ENCODE assay signal across 10 cellular contexts in genomic region chr1:161447757-161448332, GRCh38. TPM values are rescaled to one million over a fixed set of nuclear protein-coding genes. Genes with fewer than 3 reads are reported as not detected.
DNase-seq lines count a peak whose midpoint lies in the region; ATAC-seq and TF ChIP-seq lines count a peak whose summit lies in the region.
"Not testable (repeated sequence)": the region's sequence is repeated elsewhere in the genome, so short reads cannot be mapped to it uniquely, and the experiment has no call there.
"Had no signal": no experiment of that assay in that cellular context is flagged by ENCODE, and none has a peak within 500 bp of the region (broad histone marks: within the 10 kb centered on the region; RNA-seq: fewer than 3 reads in every experiment).

No MANE protein-coding gene starts in this region.

- DNase-seq in GM23338 (ENCODE audit: low spot score); activated CD8-positive, alpha-beta T cell treated with anti-CD3 and anti-CD28 coated beads, Interleukin-2, amount 10 ng/mL, durations not matched to agents 7 days and 5 days; left colon; upper lobe of right lung: not testable (repeated sequence)

- CTCF ChIA-PET in activated CD8-positive, alpha-beta T cell treated with anti-CD3 and anti-CD28 coated beads, Interleukin-2, amount 10 ng/mL, durations not matched to agents 7 days and 5 days (lab: Charles Lee), result not testable (repeated sequence)

- H3K36me3 Mint-ChIP-seq in GM23338 (ENCODE audit: low read depth); activated CD8-positive, alpha-beta T cell treated with anti-CD3 and anti-CD28 coated beads, Interleukin-2, amount 10 ng/mL, durations not matched to agents 7 days and 5 days (ENCODE audit: low read depth): not testable (repeated sequence)

- ATAC-seq in GM18861 (IDR thresholded peaks at IDR 0.05; ENCODE audit: unreplicated experiment) (peak; percentile 27), GM19463 (IDR thresholded peaks at IDR 0.05; ENCODE audit: unreplicated experiment) (peak; percentile 41), GM23338 (peak; percentile 1), HG02981 (IDR thresholded peaks at IDR 0.05; ENCODE audit: unreplicated experiment) (peak; percentile 28), HG03521 (IDR thresholded peaks at IDR 0.05; ENCODE audit: unreplicated experiment) (peak; percentile 30), left colon (peak; percentile 11), upper lobe of right lung (peak; percentile 1)
- ATAC-seq in activated CD8-positive, alpha-beta T cell treated with anti-CD3 and anti-CD28 coated beads, Interleukin-2, amount 10 ng/mL, durations not matched to agents 7 days and 5 days, result peak; percentile 13

- not testable (repeated sequence) for H3K4me1 Mint-ChIP-seq in GM23338; activated CD8-positive, alpha-beta T cell treated with anti-CD3 and anti-CD28 coated beads, Interleukin-2, amount 10 ng/mL, durations not matched to agents 7 days and 5 days (ENCODE audit: low read depth)

- H3K36me3 ChIP-seq in GM23338 (ENCODE audit: insufficient read depth); upper lobe of right lung: not testable (repeated sequence)

- H3K27ac ChIP-seq in GM23338 (ENCODE audit: low read depth); upper lobe of right lung: not testable (repeated sequence)

- not testable (repeated sequence) for H3K4me3 Mint-ChIP-seq in GM23338; activated CD8-positive, alpha-beta T cell treated with anti-CD3 and anti-CD28 coated beads, Interleukin-2, amount 10 ng/mL, durations not matched to agents 7 days and 5 days

- H3K4me1 ChIP-seq in GM23338 (ENCODE audit: insufficient read depth); upper lobe of right lung: not testable (repeated sequence)

- not testable (repeated sequence) for H3K4me2 ChIP-seq in GM23338

- H3K27ac Mint-ChIP-seq in GM23338; activated CD8-positive, alpha-beta T cell treated with anti-CD3 and anti-CD28 coated beads, Interleukin-2, amount 10 ng/mL, durations not matched to agents 7 days and 5 days: not testable (repeated sequence)

- POLR2A ChIA-PET in activated CD8-positive, alpha-beta T cell treated with anti-CD3 and anti-CD28 coated beads, Interleukin-2, amount 10 ng/mL, durations not matched to agents 7 days and 5 days (lab: Charles Lee), result not testable (repeated sequence)

- H3K79me2 ChIP-seq in GM23338 (replicated peaks; ENCODE audit: insufficient read depth), result not testable (repeated sequence)

- not testable (repeated sequence) for H3K4me3 ChIP-seq in GM23338, upper lobe of right lung

- not testable (repeated sequence) for H4K20me1 ChIP-seq in GM23338 (replicated peaks; ENCODE audit: insufficient read depth)

- TF ChIP-seq CTCF in GM23338 (conservative IDR thresholded peaks at IDR 0.05; ENCODE audit: low read depth in 2 of 2); upper lobe of right lung (IDR thresholded peaks at IDR 0.05): not testable (repeated sequence)

- H3K27me3 Mint-ChIP-seq in GM23338 (ENCODE audit: insufficient read depth, low read depth, poor library complexity); activated CD8-positive, alpha-beta T cell treated with anti-CD3 and anti-CD28 coated beads, Interleukin-2, amount 10 ng/mL, durations not matched to agents 7 days and 5 days (ENCODE audit: low read depth): not testable (repeated sequence)

- not testable (repeated sequence) for H3K9me3 ChIP-seq in upper lobe of right lung

- not testable (repeated sequence) for H3K27me3 ChIP-seq in GM23338 (ENCODE audit: insufficient read depth); upper lobe of right lung

- not testable (repeated sequence) for H2AFZ ChIP-seq in GM23338

- not testable (repeated sequence) for H3K9me2 ChIP-seq in GM23338 (ENCODE audit: insufficient read depth)

- intact Hi-C loops in left colon (cut with DNase I, micrococcal nuclease); upper lobe of right lung (cut with DNase I): not testable (repeated sequence)

- H3K9me3 Mint-ChIP-seq in GM23338; activated CD8-positive, alpha-beta T cell treated with anti-CD3 and anti-CD28 coated beads, Interleukin-2, amount 10 ng/mL, durations not matched to agents 7 days and 5 days (ENCODE audit: insufficient read depth): not testable (repeated sequence)

- not testable (repeated sequence) for H3F3A ChIP-seq in GM23338 (replicated peaks; ENCODE audit: low read depth)

RNA-seq across cellular contexts. Expression of gene FCGR2A, which starts 57.4 kb away (rescaled TPM):
- total RNA-seq in GM23338 (2014; rRNA removed; shearing (Covaris generic)), result 1.3 TPM in 1 of 2 replicates, not detected in the other
- 0.08 and 0.38 TPM in 2 replicates for polyA plus RNA-seq in GM23338 (2016; fragmentation: Nextera tagmentation; extraction: Ambion mirVana)
- total RNA-seq in activated CD8-positive, alpha-beta T cell treated with anti-CD3 and anti-CD28 coated beads, Interleukin-2, amount 10 ng/mL, durations not matched to agents 7 days and 5 days, result under 1 TPM in 1 of 2 experiments, not detected in 1; 0.21 TPM
- total RNA-seq in left colon (10 to 100 TPM in 1 of 2 donors, 1 to 10 TPM in 1; 5.5 to 17.4 TPM), upper lobe of right lung (140 TPM)
- total RNA-seq: bronchial epithelial cell, neural crest cell had no signal
